8 cellular contexts compared by ENCODE assay signal in the genomic region with DNA sequence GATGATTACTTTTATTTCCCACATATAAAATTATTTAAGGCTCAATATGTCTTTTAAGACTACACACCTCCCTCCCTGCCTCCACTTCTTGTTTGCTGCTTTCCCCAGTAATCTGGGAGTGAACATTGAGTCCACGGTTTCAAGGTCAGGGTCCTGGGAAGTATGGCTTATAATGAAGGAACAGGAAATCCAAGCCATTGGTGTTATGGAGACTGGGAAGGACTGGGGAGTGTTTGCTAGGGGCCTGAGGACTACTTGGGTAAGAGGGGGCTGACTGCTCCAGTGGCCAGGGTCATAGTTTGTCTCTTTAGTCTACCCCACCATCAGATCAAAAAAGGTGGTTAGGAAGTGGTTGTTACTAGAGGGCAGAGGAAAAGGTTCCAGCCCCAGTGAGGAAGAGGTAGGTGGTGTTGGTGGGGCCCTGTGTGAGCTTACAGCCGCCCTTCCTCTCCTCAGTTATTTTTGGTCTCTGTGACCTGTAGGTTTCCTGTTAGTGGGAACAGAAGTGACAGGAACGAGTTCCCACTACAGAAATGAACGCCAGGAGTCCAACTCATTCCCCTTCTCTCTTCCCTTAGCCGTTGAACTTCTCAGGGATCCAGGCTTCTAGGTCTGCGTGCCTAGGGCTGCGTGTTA. TPM values are rescaled to one million over a fixed set of nuclear protein-coding genes. Genes with fewer than 3 reads are reported as not detected.
DNase-seq lines count a peak whose midpoint lies in the region; ATAC-seq and TF ChIP-seq lines count a peak whose summit lies in the region.

No MANE protein-coding gene starts in this region.

- RAD21 ChIA-PET in HCT116 (lab: Charles Lee; ENCODE audit: low non-redundant PET in 1 of 2, low total read pairs in 2 of 2, uncharacterized antibody in 2 of 2, unreplicated experiment in 2 of 2): interaction anchor here in 1 of 2 experiments (0.5 to 1.0 kb wide), 2 partner anchors 10 to 368 kb away, joined by 3 read pairs; no protein-coding TSS in a partner anchor

- POLR2A ChIA-PET in CD8-positive, alpha-beta memory T cell (lab: Charles Lee): interaction anchor here (0.5 to 1.6 kb wide), 14 partner anchors 11 to 1175 kb away, joined by 3 to 21 read pairs (median 4); a partner anchor contains a TSS
- POLR2A ChIA-PET in HCT116 (lab: Charles Lee): interaction anchor here (0.7 to 1.2 kb wide), 6 partner anchors 11 to 366 kb away, joined by 3 to 8 read pairs (median 4); a partner anchor contains a TSS

- peak overlapping the region; percentile 95 to 99 (median 98) for H3K27ac Mint-ChIP-seq in CD8-positive, alpha-beta memory T cell
- peak overlapping the region; percentile 90 for H3K27ac Mint-ChIP-seq in osteocyte (ENCODE audit: unreplicated experiment)

- H3K27me3 ChIP-seq in CD8-positive, alpha-beta memory T cell (ENCODE audit: insufficient read depth, low read length, poor library complexity, severe bottlenecking): no peaks in the 10 kb centered on the region
- H3K27me3 ChIP-seq in HCT116 (ENCODE audit: insufficient read depth, low read length) (no peaks in the 10 kb centered on the region), esophagus squamous epithelium (peaks cover 0 to 3% (median 0%) of the 10 kb centered on the region in 4 donors)

- TF ChIP-seq CTCF in HCT116 (IDR thresholded peaks at IDR 0.05 in 2 of 3, conservative IDR thresholded peaks at IDR 0.05 in 1 of 3; ENCODE audit: borderline replicate concordance in 1 of 3, insufficient read depth in 1 of 3, low read depth in 2 of 3, low read length in 2 of 3) (no peak), esophagus squamous epithelium (IDR thresholded peaks at IDR 0.05) (no peak), osteocyte (IDR thresholded peaks at IDR 0.05) (no peak)

- H3K9me2 ChIP-seq in HCT116 (ENCODE audit: insufficient read depth): no peaks in the 10 kb centered on the region

- BruUV-seq in HCT116 (replicated peaks; lab: Mats Ljungman, UMichigan): TSS peak; percentile 97

- peaks cover 58% of the 10 kb centered on the region for H3K4me1 ChIP-seq in CD8-positive, alpha-beta memory T cell (ENCODE audit: insufficient read depth, low read length)
- H3K4me1 ChIP-seq in HCT116 (ENCODE audit: control insufficient read depth in 1 of 2, insufficient read depth in 2 of 2, low read length in 2 of 2) (peaks cover 4 to 25% of the 10 kb centered on the region in 2 experiments), esophagus squamous epithelium (peaks cover 11 to 59% (median 12%) of the 10 kb centered on the region in 3 donors)

- no peaks in the 10 kb centered on the region for H3K27me3 Mint-ChIP-seq in CD8-positive, alpha-beta memory T cell
- no peaks in the 10 kb centered on the region for H3K27me3 Mint-ChIP-seq in osteocyte (ENCODE audit: unreplicated experiment)

- H3K27ac ChIP-seq in CD8-positive, alpha-beta memory T cell (ENCODE audit: low read depth, low read length): peak overlapping the region; percentile 98
- H3K27ac ChIP-seq in HCT116 (ENCODE audit: low read depth, low read length) (peak overlapping the region; percentile 99), esophagus squamous epithelium (peak overlapping the region; percentile 83 to 94 (median 90))

- H3K79me2 ChIP-seq in HCT116 (ENCODE audit: insufficient read depth, low read length): 0 out of 2 replicates have a peak, but pooled peaks cover 4% of the 10 kb centered on the region

- no peak overlapping the region for H2AFZ ChIP-seq in HCT116 (ENCODE audit: low read depth, low read length, poor library complexity, severe bottlenecking)

- peak overlapping the region; percentile 92 for H3K4me2 ChIP-seq in HCT116 (ENCODE audit: low read length)

- CTCF ChIA-PET in CD8-positive, alpha-beta memory T cell (lab: Charles Lee): interaction anchor here (0.7 to 3.3 kb wide), 11 partner anchors 10 to 192 kb away, joined by 3 to 14 read pairs (median 5); a partner anchor contains a TSS
- CTCF ChIA-PET in HCT116 (lab: Charles Lee): interaction anchor here (0.9 to 1.7 kb wide), 10 partner anchors 10 to 192 kb away, joined by 3 to 26 read pairs (median 5); no protein-coding TSS in a partner anchor

- H3K9ac ChIP-seq in HCT116 (ENCODE audit: low read length): peak overlapping the region; percentile 75

- no peaks in the 10 kb centered on the region for H4K20me1 ChIP-seq in HCT116 (ENCODE audit: insufficient read depth)

- DNase-seq in CD8-positive, alpha-beta memory T cell: peak in 4 of 5 donors; percentile 32 to 67 (median 65)
- DNase-seq in HCT116 (ENCODE audit: low read depth, low spot score) (no peak), UCSD-AML1 (lab: John Stamatoyannopoulos, UW; ENCODE audit: unreplicated experiment) (peak; percentile 80), esophagus squamous epithelium (lab: John Stamatoyannopoulos, UW) (no peak), osteocyte (ENCODE audit: extremely low spot score, unreplicated experiment) (no peak), AG20443 (ENCODE audit: low spot score) (no peak), SW480 (ENCODE audit: low spot score) (no peak), NCI-H146 (lab: John Stamatoyannopoulos, UW) (no peak)

- TF ChIP-seq POLR2A in HCT116 (IDR thresholded peaks at IDR 0.05; ENCODE audit: borderline replicate concordance, extremely low read depth, insufficient read depth, insufficient read length): no peak
- no peak for TF ChIP-seq POLR2A in esophagus squamous epithelium (IDR thresholded peaks at IDR 0.05)

- TF ChIP-seq RAD21 in HCT116 (IDR thresholded peaks at IDR 0.05; ENCODE audit: low read depth): no peak

- intact Hi-C loops in HCT116 (cut with micrococcal nuclease): no loop called here
- intact Hi-C loops in esophagus squamous epithelium (cut with DNase I): no loop called here

- peaks cover 52 to 72% (median 55%) of the 10 kb centered on the region in 3 donors for H3K4me1 Mint-ChIP-seq in CD8-positive, alpha-beta memory T cell
- peaks cover 18% of the 10 kb centered on the region for H3K4me1 Mint-ChIP-seq in osteocyte (ENCODE audit: unreplicated experiment)

- H3K9me3 ChIP-seq in CD8-positive, alpha-beta memory T cell (ENCODE audit: low read length): no peaks in the 10 kb centered on the region
- H3K9me3 ChIP-seq in HCT116 (ENCODE audit: control insufficient read depth in 1 of 2, insufficient read depth in 1 of 2, low read depth in 1 of 2, low read length in 2 of 2) (no peaks in the 10 kb centered on the region), esophagus squamous epithelium (no peaks in the 10 kb centered on the region)

- whole genome bisulfite sequencing in esophagus squamous epithelium, 2 donors: 7 to 10% methylated on average over 7 of the region's 7 CpGs

- H3K9me3 Mint-ChIP-seq in CD8-positive, alpha-beta memory T cell: peaks cover 0 to 2% (median 0%) of the 10 kb centered on the region in 5 donors
- H3K9me3 Mint-ChIP-seq in osteocyte (ENCODE audit: unreplicated experiment): no peaks in the 10 kb centered on the region

- no peaks in the 10 kb centered on the region for H3K36me3 ChIP-seq in CD8-positive, alpha-beta memory T cell (ENCODE audit: insufficient read depth, low read length)
- H3K36me3 ChIP-seq in HCT116 (ENCODE audit: control insufficient read depth in 1 of 2, insufficient read depth in 2 of 2, low read length in 2 of 2) (no peaks in the 10 kb centered on the region), esophagus squamous epithelium (no peaks in the 10 kb centered on the region)

- peak overlapping the region; percentile 86 to 98 (median 94) for H3K4me3 Mint-ChIP-seq in CD8-positive, alpha-beta memory T cell
- peak overlapping the region; percentile 94 for H3K4me3 Mint-ChIP-seq in osteocyte (ENCODE audit: unreplicated experiment)

- ATAC-seq in HCT116: peak; percentile 23

- H3K36me3 Mint-ChIP-seq in CD8-positive, alpha-beta memory T cell: peaks cover 0 to 6% (median 0%) of the 10 kb centered on the region in 3 donors
- no peaks in the 10 kb centered on the region for H3K36me3 Mint-ChIP-seq in osteocyte (ENCODE audit: unreplicated experiment)

- peak overlapping the region; percentile 99 for H3K4me3 ChIP-seq in CD8-positive, alpha-beta memory T cell (ENCODE audit: low read length)
- H3K4me3 ChIP-seq in HCT116 (replicated peaks in 1 of 2; ENCODE audit: low read depth in 1 of 2, low read length in 2 of 2): peak overlapping the region; percentile 60 to 78
- H3K4me3 ChIP-seq in esophagus squamous epithelium: peak overlapping the region; percentile 57 to 75 (median 66)

RNA-seq across cellular contexts. Expression of a gene that starts 0.7 kb away (rescaled TPM):
- total RNA-seq in CD8-positive, alpha-beta memory T cell: 1 to 10 TPM; 7.7 to 8.1 TPM
- 1.4 TPM for polyA plus RNA-seq in CD8-positive, alpha-beta memory T cell
- total RNA-seq in HCT116 (2021; ENCODE audit: unreplicated experiment) (6.8 TPM), esophagus squamous epithelium (1 to 10 TPM; 2.7 to 5.6 (median 3.6) TPM), osteocyte (4.4 and 7.9 TPM in 2 replicates)
- polyA plus RNA-seq in HCT116 (2012): 3.4 and 4.7 TPM in 2 replicates

RNA-seq across cellular contexts. Expression of a gene that starts 8.8 kb away (rescaled TPM):
- total RNA-seq in CD8-positive, alpha-beta memory T cell: 1 to 10 TPM; 1.3 to 1.8 TPM
- polyA plus RNA-seq in CD8-positive, alpha-beta memory T cell: 1.6 TPM
- total RNA-seq in HCT116 (2021; ENCODE audit: unreplicated experiment): not detected
- polyA plus RNA-seq in HCT116 (2012): not detected in 2 replicates
- 1 to 10 TPM in 1 of 4 donors, under 1 TPM in 2, not detected in 1; 0.56 to 2.1 (median 0.72) TPM for total RNA-seq in esophagus squamous epithelium
- 0.57 and 0.75 TPM in 2 replicates for total RNA-seq in osteocyte

RNA-seq across cellular contexts. Expression of a gene that starts 12.2 kb away (rescaled TPM):
- total RNA-seq in CD8-positive, alpha-beta memory T cell: under 1 TPM; 0.24 to 0.59 TPM
- polyA plus RNA-seq in CD8-positive, alpha-beta memory T cell: 0.09 TPM
- total RNA-seq in HCT116 (2021; ENCODE audit: unreplicated experiment) (0.57 TPM), esophagus squamous epithelium (1 to 10 TPM in 1 of 4 donors, under 1 TPM in 3; 0.15 to 1.9 (median 0.67) TPM), osteocyte (not detected in 2 replicates)
- 0.27 and 0.31 TPM in 2 replicates for polyA plus RNA-seq in HCT116 (2012)

RNA-seq across cellular contexts. Expression of a gene that starts 22.6 kb away (rescaled TPM):
- total RNA-seq in CD8-positive, alpha-beta memory T cell: 100 to 1,000 TPM; 160 to 169 TPM
- 795 TPM for polyA plus RNA-seq in CD8-positive, alpha-beta memory T cell
- total RNA-seq in HCT116 (2021; ENCODE audit: unreplicated experiment) (160 TPM), esophagus squamous epithelium (100 to 1,000 TPM in 3 of 4 donors, 10 to 100 TPM in 1; 96.1 to 173 (median 137) TPM), osteocyte (255 and 269 TPM in 2 replicates)
- polyA plus RNA-seq in HCT116 (2012): 173 and 253 TPM in 2 replicates

RNA-seq across cellular contexts. Expression of a gene that starts 39.2 kb away (rescaled TPM):
- total RNA-seq in CD8-positive, alpha-beta memory T cell: not detected
- polyA plus RNA-seq in CD8-positive, alpha-beta memory T cell: 0.47 TPM
- total RNA-seq in HCT116 (2021; ENCODE audit: unreplicated experiment) (not detected), esophagus squamous epithelium (10 to 100 TPM in 3 of 4 donors, 1 to 10 TPM in 1; 3.8 to 43.5 (median 26.4) TPM), osteocyte (not detected in 2 replicates)
- polyA plus RNA-seq in HCT116 (2012): 0.15 and 0.21 TPM in 2 replicates

Comparison
In these comparisons a context has a peak if more than half of its experiments do, and no peak if none do; other contexts are left out.
1. DNase-seq: peak in CD8-positive, alpha-beta memory T cell (4 of 5) and UCSD-AML1 (single experiment); none in HCT116 (single experiment), esophagus squamous epithelium (single experiment), osteocyte (single experiment), AG20443 (single experiment), SW480 (single experiment) and NCI-H146 (single experiment).
2. Peak in every context shown above with its lines, with median percentiles within 50 percentile points of each other: H3K27ac ChIP-seq and H3K4me3 ChIP-seq.